In the genomic region with DNA sequence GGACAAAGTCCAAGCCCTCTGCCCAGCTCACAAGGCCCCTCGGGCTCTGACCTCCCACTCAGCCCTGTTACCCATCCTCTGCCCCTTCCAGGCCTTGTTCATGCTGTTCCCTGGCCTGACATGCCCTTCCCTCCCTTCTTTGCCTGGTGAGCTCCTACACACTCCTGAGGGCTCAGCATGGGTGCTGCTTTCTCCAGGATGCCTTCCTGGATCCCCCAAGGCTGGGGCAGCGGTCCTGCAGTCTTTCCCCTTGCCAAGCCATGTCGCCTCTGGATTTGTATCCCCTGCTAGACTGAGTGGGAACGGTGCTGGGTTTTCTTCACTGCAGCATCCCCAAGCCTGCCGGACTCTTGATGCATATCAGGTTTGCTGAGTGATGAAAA, we compare ENCODE assay signal across 20 cellular contexts. TPM values are rescaled to one million over a fixed set of nuclear protein-coding genes. Genes with fewer than 3 reads are reported as not detected.
"Had no signal": no experiment of that assay in that cellular context is flagged by ENCODE, and none has a peak within 500 bp of the region (broad histone marks: within the 10 kb centered on the region; RNA-seq: fewer than 3 reads in every experiment).

No MANE protein-coding gene starts in this region.

- H3K27ac ChIP-seq: colonic mucosa, epithelial cell of prostate, WERI-Rb-1 had no signal

- FAIRE-seq: endometrium, TTC549 had no signal

- H3K27me3 ChIP-seq: adrenal gland, body of pancreas, colonic mucosa, esophagus squamous epithelium, gastroesophageal sphincter had no signal

- DNase-seq: esophagus squamous epithelium had no signal

- H3K9me3 ChIP-seq: adrenal gland, body of pancreas, colonic mucosa, esophagus squamous epithelium, gastroesophageal sphincter, heart right ventricle had no signal

- H3K4me3 ChIP-seq: adrenal gland, body of pancreas, colonic mucosa, esophagus squamous epithelium, gastroesophageal sphincter, heart right ventricle had no signal

- H3K36me3 ChIP-seq: adrenal gland, colonic mucosa, esophagus squamous epithelium, gastroesophageal sphincter, heart right ventricle, WERI-Rb-1 had no signal

RNA-seq across cellular contexts. Expression of gene FAM3D, which starts 35.9 kb away (rescaled TPM):
- total RNA-seq: activated B cell treated with CpG ODN at 0.5 μM for 24 hours; activated CD8-positive, alpha-beta T cell treated with anti-CD3 and anti-CD28 coated beads for 36 hours; activated naive CD4-positive, alpha-beta T cell treated with anti-CD3 and anti-CD28 coated beads for 36 hours; activated naive CD8-positive, alpha-beta T cell treated with anti-CD3 and anti-CD28 coated beads for 36 hours; activated T-helper 17 cell treated with anti-CD3 and anti-CD28 coated beads, Interleukin-2, amount 50 U/mL, for 72 hours; aorta; endothelial cell of umbilical vein; fibroblast of lung; fibroblast of villous mesenchyme; heart right ventricle; T-helper 1 cell treated with Interleukin-12 subunit alpha and Interleukin-12 subunit beta and Interleukin-4 antibody, amounts not matched to agents 30 ng/mL and 1 ng/mL, for 36 hours had no signal
- polyA plus RNA-seq: fibroblast of lung had no signal

RNA-seq across cellular contexts. Expression of gene FAM107A, which starts 53.5 kb away (rescaled TPM):
- total RNA-seq: activated B cell treated with CpG ODN at 0.5 μM for 24 hours; activated CD8-positive, alpha-beta T cell treated with anti-CD3 and anti-CD28 coated beads for 36 hours; activated naive CD4-positive, alpha-beta T cell treated with anti-CD3 and anti-CD28 coated beads for 36 hours; activated naive CD8-positive, alpha-beta T cell treated with anti-CD3 and anti-CD28 coated beads for 36 hours; activated T-helper 17 cell treated with anti-CD3 and anti-CD28 coated beads, Interleukin-2, amount 50 U/mL, for 72 hours; fibroblast of villous mesenchyme; T-helper 1 cell treated with Interleukin-12 subunit alpha and Interleukin-12 subunit beta and Interleukin-4 antibody, amounts not matched to agents 30 ng/mL and 1 ng/mL, for 36 hours had no signal
